ENCODE assay signal across 8 cellular contexts in the genomic region with DNA sequence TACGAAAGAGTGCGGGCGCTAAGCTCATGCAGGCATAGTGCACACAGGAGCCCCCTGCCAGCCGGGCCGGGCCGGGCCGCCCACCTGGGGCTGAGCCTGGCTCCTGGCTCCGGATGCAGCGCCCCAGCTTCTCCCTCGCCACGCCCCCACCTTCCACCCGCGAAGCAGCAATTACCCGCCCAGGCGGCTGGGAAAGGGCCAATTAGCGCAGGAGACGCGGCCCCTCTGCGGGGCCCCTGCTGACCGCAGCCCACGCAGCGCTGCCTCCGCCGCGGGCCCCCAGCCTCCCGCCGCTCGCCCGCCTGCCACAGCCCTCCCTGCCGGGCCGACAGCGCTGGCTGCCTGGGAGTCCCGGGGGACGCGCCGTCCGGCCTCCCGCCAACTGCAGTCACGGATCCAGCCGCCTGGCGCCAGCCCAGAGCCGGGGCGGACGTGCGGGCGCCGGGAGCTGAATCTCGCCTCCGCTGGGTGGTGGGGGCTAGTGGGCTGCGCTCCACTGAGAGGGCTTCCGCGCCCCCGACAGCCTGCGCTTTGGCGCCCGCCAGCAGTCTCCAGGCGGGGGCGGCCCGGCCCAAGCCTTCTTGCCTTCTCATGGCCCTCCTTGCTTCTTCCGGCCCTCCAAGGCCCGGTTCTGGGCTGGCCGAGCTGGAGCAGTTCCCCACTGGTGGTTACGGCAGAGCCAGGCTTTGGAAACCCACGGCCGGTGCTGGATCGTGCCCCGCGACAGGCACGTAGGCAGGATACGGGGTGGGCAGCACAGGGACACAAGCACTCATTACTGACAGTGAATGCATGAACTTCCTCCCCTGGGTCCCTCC.
DNase-seq lines count a peak whose midpoint lies in the region; ATAC-seq and TF ChIP-seq lines count a peak whose summit lies in the region.

No MANE protein-coding gene starts in this region.

- H3K27me3 ChIP-seq in KMS-11 (ENCODE audit: insufficient read depth, low read depth) = peaks cover 12% of the 10 kb centered on the region

- ATAC-seq in activated CD4-positive, CD25-positive, alpha-beta regulatory T cell treated with anti-CD3 and anti-CD28 coated beads, Interleukin-2, amount 50 U/mL, for 24 hours = peak; percentile 48 to 49
- peak; percentile 53 for ATAC-seq in central memory CD8-positive, alpha-beta T cell (replicated peaks; ENCODE audit: extremely low read depth, poor library complexity, severe bottlenecking)
- ATAC-seq in HG03175 (IDR thresholded peaks at IDR 0.05; ENCODE audit: unreplicated experiment) = no peak

- peaks cover 1% of the 10 kb centered on the region for H3K36me3 Mint-ChIP-seq in central memory CD8-positive, alpha-beta T cell (ENCODE audit: insufficient read depth)

- H4K20me1 ChIP-seq in KMS-11 (ENCODE audit: insufficient read depth) = no peaks in the 10 kb centered on the region

- H3K27me3 Mint-ChIP-seq in central memory CD8-positive, alpha-beta T cell = no peaks in the 10 kb centered on the region

- no peak overlapping the region for H3K27ac ChIP-seq in KMS-11

- H3K79me2 ChIP-seq in KMS-11 (ENCODE audit: insufficient read depth, low read depth) = no peaks in the 10 kb centered on the region

- peak; percentile 57 for DNase-seq in DMS153 treated with DMSO at 0.1 percent for 48 hours (lab: John Stamatoyannopoulos, UW; ENCODE audit: unreplicated experiment)
- DNase-seq in DMS153 (lab: John Stamatoyannopoulos, UW) = no peak
- peak; percentile 39 to 48 for DNase-seq in central memory CD8-positive, alpha-beta T cell (ENCODE audit: low spot score in 2 of 2)
- peak; percentile 42 for DNase-seq in kidney tubule cell (ENCODE audit: low spot score)
- DNase-seq in stimulated activated CD4-positive, alpha-beta T cell treated with anti-CD3 and anti-CD28 coated beads, Interleukin-1b, Interleukin-23, amount 100 ng/mL, for 1 hour (ENCODE audit: low read depth in 2 of 2) = peak; percentile 37 to 39

- H3K27ac Mint-ChIP-seq in central memory CD8-positive, alpha-beta T cell (ENCODE audit: low read depth) = peak overlapping the region; percentile 49

- H3K4me3 Mint-ChIP-seq in central memory CD8-positive, alpha-beta T cell = peak overlapping the region; percentile 75

- no peaks in the 10 kb centered on the region for H3K36me3 ChIP-seq in KMS-11 (ENCODE audit: insufficient read depth)

- H3K4me1 ChIP-seq in KMS-11 (ENCODE audit: low read depth, poor library complexity, severe bottlenecking) = peaks cover 9% of the 10 kb centered on the region

- H2AFZ ChIP-seq in KMS-11 (ENCODE audit: low read depth) = peak overlapping the region; percentile 65

- no peaks in the 10 kb centered on the region for H3K4me1 Mint-ChIP-seq in central memory CD8-positive, alpha-beta T cell

- no peak overlapping the region for H3K4me3 ChIP-seq in KMS-11 (IDR thresholded peaks at IDR 0.05; ENCODE audit: insufficient read depth, low read depth, low read length)

- TF ChIP-seq CTCF in KMS-11 (conservative IDR thresholded peaks at IDR 0.05; ENCODE audit: low read depth, low read length) = no peak

- H3K9me3 Mint-ChIP-seq in central memory CD8-positive, alpha-beta T cell = no peaks in the 10 kb centered on the region

- peak overlapping the region; percentile 55 for H3K4me2 ChIP-seq in KMS-11

- peak overlapping the region; percentile 30; the same call in 1 of the 2 replicates for H3K9ac ChIP-seq in KMS-11
